ENCODE assay signal across 20 cellular contexts in genomic region chr16:17246577-17246885, GRCh38.
DNase-seq lines count a peak whose midpoint lies in the region; ATAC-seq, FAIRE-seq and TF ChIP-seq lines count a peak whose summit lies in the region.
"Had no signal": no experiment of that assay in that cellular context is flagged by ENCODE, and none has a peak within 500 bp of the region (broad histone marks: within the 10 kb centered on the region; RNA-seq: fewer than 3 reads in every experiment).

No MANE protein-coding gene starts in this region.

- no peak for DNase-seq in activated naive CD8-positive, alpha-beta T cell treated with anti-CD3 and anti-CD28 coated beads, Interleukin-2, amount 10 ng/mL, durations not matched to agents 7 days and 5 days
- no peak for DNase-seq in activated naive CD8-positive, alpha-beta T cell treated with anti-CD3 and anti-CD28 coated beads for 36 hours
- DNase-seq in GM12891 (ENCODE audit: insufficient read length, low spot score) (no peak), GM12878 (ENCODE audit: low read depth, low spot score) (no peak), NCI-H82 treated with DMSO at 0.1 percent for 48 hours (lab: John Stamatoyannopoulos, UW; ENCODE audit: unreplicated experiment) (no peak), SHP77 (lab: John Stamatoyannopoulos, UW) (no peak), endothelial cell (ENCODE audit: low spot score) (no peak)
- DNase-seq in stimulated activated effector memory CD8-positive, alpha-beta T cell treated with anti-CD3 and anti-CD28 coated beads, Interleukin-12 subunit alpha, Interleukin-12 subunit beta, amount 100 ng/mL, for 72 hours (ENCODE audit: low spot score in 2 of 2) = no peak
- DNase-seq: 8988T; C1 segment of cervical spinal cord; Caco-2; CD4-positive, CD25-positive, alpha-beta regulatory T cell; DMS153; DMS79; GDM1; GM23248; HCEC 1CT had no signal

- H3K27ac ChIP-seq in GM12878 (ENCODE audit: control insufficient read depth, insufficient read depth) = no peak overlapping the region
- H3K27ac ChIP-seq: GM23248 had no signal

- peaks cover 55% of the 10 kb centered on the region for H3K36me3 Mint-ChIP-seq in activated naive CD8-positive, alpha-beta T cell treated with anti-CD3 and anti-CD28 coated beads, Interleukin-2, amount 10 ng/mL, durations not matched to agents 7 days and 5 days
- peaks cover 5% of the 10 kb centered on the region for H3K36me3 Mint-ChIP-seq in activated naive CD8-positive, alpha-beta T cell treated with anti-CD3 and anti-CD28 coated beads for 36 hours
- peaks cover 14% of the 10 kb centered on the region for H3K36me3 Mint-ChIP-seq in stimulated activated effector memory CD8-positive, alpha-beta T cell treated with anti-CD3 and anti-CD28 coated beads, Interleukin-12 subunit alpha, Interleukin-12 subunit beta, amount 100 ng/mL, for 72 hours
- H3K36me3 Mint-ChIP-seq in endothelial cell (ENCODE audit: low read depth, unreplicated experiment) = no peaks in the 10 kb centered on the region

- no peak for ATAC-seq in activated naive CD8-positive, alpha-beta T cell treated with anti-CD3 and anti-CD28 coated beads, Interleukin-2, amount 10 ng/mL, durations not matched to agents 7 days and 5 days (ENCODE audit: low read depth)
- ATAC-seq in GM12878 = no peak
- no peak for ATAC-seq in stimulated activated effector memory CD8-positive, alpha-beta T cell treated with anti-CD3 and anti-CD28 coated beads, Interleukin-12 subunit alpha, Interleukin-12 subunit beta, amount 100 ng/mL, for 72 hours

- no peaks in the 10 kb centered on the region for H3K9me3 ChIP-seq in GM12878 (replicated peaks; ENCODE audit: control insufficient read depth, insufficient read depth, low read length)
- H3K9me3 ChIP-seq: Caco-2 had no signal

- H3K27ac Mint-ChIP-seq in activated naive CD8-positive, alpha-beta T cell treated with anti-CD3 and anti-CD28 coated beads, Interleukin-2, amount 10 ng/mL, durations not matched to agents 7 days and 5 days = peak overlapping the region; percentile 7
- H3K27ac Mint-ChIP-seq in activated naive CD8-positive, alpha-beta T cell treated with anti-CD3 and anti-CD28 coated beads for 36 hours = no peak overlapping the region
- peak overlapping the region; percentile 60 for H3K27ac Mint-ChIP-seq in stimulated activated effector memory CD8-positive, alpha-beta T cell treated with anti-CD3 and anti-CD28 coated beads, Interleukin-12 subunit alpha, Interleukin-12 subunit beta, amount 100 ng/mL, for 72 hours
- H3K27ac Mint-ChIP-seq in endothelial cell (ENCODE audit: unreplicated experiment) = no peak overlapping the region

- TF ChIP-seq CTCF in GM12878 (IDR thresholded peaks at IDR 0.05 in 2 of 3, conservative IDR thresholded peaks at IDR 0.05 in 1 of 3; ENCODE audit: control insufficient read depth in 2 of 3, extremely low read depth in 1 of 3, insufficient read depth in 1 of 3, low read depth in 3 of 3, low read length in 3 of 3) = no peak
- TF ChIP-seq CTCF in endothelial cell (IDR thresholded peaks at IDR 0.05; ENCODE audit: unreplicated experiment) = no peak

- FAIRE-seq in GM12891 (lab: Jason Lieb, UNC) (peak; percentile 48), GM12878 (lab: Jason Lieb, UNC) (no peak)
- FAIRE-seq: D721Med, GM19239, H54 had no signal

- H3K4me2 ChIP-seq in GM12878 (ENCODE audit: control insufficient read depth, insufficient read depth) = no peak overlapping the region

- CTCF ChIA-PET in GM12878 (lab: Yijun Ruan, JAX) = interaction anchor here (0.9 to 1.6 kb wide), 4 partner anchors 8 to 33 kb away, joined by 3 to 4 read pairs (median 4); no protein-coding TSS in a partner anchor

- in situ Hi-C loops in GM12878 (cut with MboI) = no loop called here

- 0 out of 4 replicates have a peak, but pooled peaks cover 0 to 1% of the 10 kb centered on the region in 2 experiments for H3K36me3 ChIP-seq in GM12878 (ENCODE audit: control insufficient read depth in 2 of 2, insufficient read depth in 2 of 2, low read length in 1 of 2)

- H2AFZ ChIP-seq in GM12878 (ENCODE audit: control insufficient read depth, low read depth, low read length) = no peak overlapping the region
- H2AFZ ChIP-seq: GM23248 had no signal

- RAD21 ChIA-PET in GM12878 (lab: Charles Lee; ENCODE audit: unreplicated experiment) = interaction anchor here (0.9 to 1.7 kb wide), 4 partner anchors 8 to 13 kb away, joined by 3 to 7 read pairs (median 4); no protein-coding TSS in a partner anchor

- H3K9ac ChIP-seq in GM12878 (ENCODE audit: control insufficient read depth, insufficient read depth, low read length) = no peak overlapping the region
- H3K9ac ChIP-seq: GM23248 had no signal

- H3K4me3 Mint-ChIP-seq in activated naive CD8-positive, alpha-beta T cell treated with anti-CD3 and anti-CD28 coated beads, Interleukin-2, amount 10 ng/mL, durations not matched to agents 7 days and 5 days = no peak overlapping the region
- no peak overlapping the region for H3K4me3 Mint-ChIP-seq in activated naive CD8-positive, alpha-beta T cell treated with anti-CD3 and anti-CD28 coated beads for 36 hours
- H3K4me3 Mint-ChIP-seq in stimulated activated effector memory CD8-positive, alpha-beta T cell treated with anti-CD3 and anti-CD28 coated beads, Interleukin-12 subunit alpha, Interleukin-12 subunit beta, amount 100 ng/mL, for 72 hours = no peak overlapping the region
- H3K4me3 Mint-ChIP-seq in endothelial cell (ENCODE audit: unreplicated experiment) = no peak overlapping the region
- H3K4me3 Mint-ChIP-seq: CD4-positive, CD25-positive, alpha-beta regulatory T cell had no signal

- no TSS peak for BruUV-seq in GM12878 (replicated peaks; lab: Mats Ljungman, UMichigan)

- no peak for TF ChIP-seq POLR2A in GM12891 (IDR thresholded peaks at IDR 0.05; ENCODE audit: low read depth, low read length)
- TF ChIP-seq POLR2A in GM12878 (IDR thresholded peaks at IDR 0.05; ENCODE audit: low read depth, low read length) = no peak

- intact Hi-C loops in GM12878 (cut with micrococcal nuclease; ENCODE audit: unreplicated experiment) = no loop called here

- no peaks in the 10 kb centered on the region for H4K20me1 ChIP-seq in GM12878 (ENCODE audit: control insufficient read depth, insufficient read depth)

- peaks cover 17% of the 10 kb centered on the region for H3K4me1 Mint-ChIP-seq in activated naive CD8-positive, alpha-beta T cell treated with anti-CD3 and anti-CD28 coated beads, Interleukin-2, amount 10 ng/mL, durations not matched to agents 7 days and 5 days
- H3K4me1 Mint-ChIP-seq in activated naive CD8-positive, alpha-beta T cell treated with anti-CD3 and anti-CD28 coated beads for 36 hours = peaks cover 15% of the 10 kb centered on the region
- peaks cover 35% of the 10 kb centered on the region for H3K4me1 Mint-ChIP-seq in stimulated activated effector memory CD8-positive, alpha-beta T cell treated with anti-CD3 and anti-CD28 coated beads, Interleukin-12 subunit alpha, Interleukin-12 subunit beta, amount 100 ng/mL, for 72 hours
- H3K4me1 Mint-ChIP-seq in endothelial cell (ENCODE audit: unreplicated experiment) = no peaks in the 10 kb centered on the region

- no peaks in the 10 kb centered on the region for H3K79me2 ChIP-seq in GM12878 (ENCODE audit: control insufficient read depth, insufficient read depth, low read length)

- H3K4me1 ChIP-seq in GM12878 (ENCODE audit: control insufficient read depth, insufficient read depth, low read length) = peaks cover 15% of the 10 kb centered on the region
- H3K4me1 ChIP-seq: Caco-2 had no signal

- TF ChIP-seq EP300 in GM12878 (IDR thresholded peaks at IDR 0.05; ENCODE audit: borderline replicate concordance in 1 of 2, control insufficient read depth in 1 of 2, low read depth in 2 of 2, low read length in 2 of 2) = no peak

- SMC1A ChIA-PET in GM12878 (lab: Charles Lee; ENCODE audit: uncharacterized antibody, unreplicated experiment) = interaction anchor here (0.9 to 1.8 kb wide), 6 partner anchors 9 to 157 kb away, joined by 3 to 9 read pairs (median 3); no protein-coding TSS in a partner anchor

- H3K9me3 Mint-ChIP-seq in activated naive CD8-positive, alpha-beta T cell treated with anti-CD3 and anti-CD28 coated beads, Interleukin-2, amount 10 ng/mL, durations not matched to agents 7 days and 5 days = no peaks in the 10 kb centered on the region
- no peaks in the 10 kb centered on the region for H3K9me3 Mint-ChIP-seq in activated naive CD8-positive, alpha-beta T cell treated with anti-CD3 and anti-CD28 coated beads for 36 hours
- no peaks in the 10 kb centered on the region for H3K9me3 Mint-ChIP-seq in stimulated activated effector memory CD8-positive, alpha-beta T cell treated with anti-CD3 and anti-CD28 coated beads, Interleukin-12 subunit alpha, Interleukin-12 subunit beta, amount 100 ng/mL, for 72 hours
- no peaks in the 10 kb centered on the region for H3K9me3 Mint-ChIP-seq in endothelial cell (ENCODE audit: unreplicated experiment)
- H3K9me3 Mint-ChIP-seq: CD4-positive, CD25-positive, alpha-beta regulatory T cell had no signal

- no peak overlapping the region for H3K4me3 ChIP-seq in GM12878
- H3K4me3 ChIP-seq: GM23248 had no signal

- H3K27me3 Mint-ChIP-seq in activated naive CD8-positive, alpha-beta T cell treated with anti-CD3 and anti-CD28 coated beads, Interleukin-2, amount 10 ng/mL, durations not matched to agents 7 days and 5 days = no peaks in the 10 kb centered on the region
- H3K27me3 Mint-ChIP-seq in activated naive CD8-positive, alpha-beta T cell treated with anti-CD3 and anti-CD28 coated beads for 36 hours = no peaks in the 10 kb centered on the region
- H3K27me3 Mint-ChIP-seq in endothelial cell (ENCODE audit: unreplicated experiment) = peaks cover 1% of the 10 kb centered on the region
- H3K27me3 Mint-ChIP-seq: CD4-positive, CD25-positive, alpha-beta regulatory T cell had no signal

- H3K27me3 ChIP-seq in GM12878 (replicated peaks in 1 of 2; ENCODE audit: control insufficient read depth in 2 of 2, insufficient read depth in 2 of 2, low read length in 1 of 2) = no peaks in the 10 kb centered on the region

- TF ChIP-seq RAD21 in GM12878 (IDR thresholded peaks at IDR 0.05; ENCODE audit: insufficient read depth, low read depth, low read length) = no peak

- WGBS in GM12878 (ENCODE audit: insufficient coverage, insufficient replicate concordance, low lambda C conversion rate, missing lambda C conversion rate) = 32% methylated on average over 7 of the region's 7 CpGs

- POLR2A ChIA-PET in activated naive CD8-positive, alpha-beta T cell treated with anti-CD3 and anti-CD28 coated beads, Interleukin-2, amount 10 ng/mL, durations not matched to agents 7 days and 5 days (lab: Charles Lee) = no interaction called here
- POLR2A ChIA-PET in GM12878 (lab: Charles Lee) = interaction anchor here (0.6 to 0.7 kb wide), 2 partner anchors 15 to 51 kb away, joined by 4 read pairs; no protein-coding TSS in a partner anchor

TF ChIP-seq in GM12891, 5 proteins besides CTCF, POLR2A, EP300 and RAD21 (continues in another document):
- TF ChIP-seq POU2F2 (IDR thresholded peaks at IDR 0.05; ENCODE audit: low read depth, low read length) = no peak
- no peak for TF ChIP-seq TAF1 (IDR thresholded peaks at IDR 0.05; ENCODE audit: low read depth, low read length)
- TF ChIP-seq PAX5 (IDR thresholded peaks at IDR 0.05; ENCODE audit: insufficient read depth, low read length, severe bottlenecking) = no peak

TF ChIP-seq in GM12878, 131 proteins besides CTCF, POLR2A, EP300 and RAD21 (continues in another document):
- TF ChIP-seq ZSCAN29 (IDR thresholded peaks at IDR 0.05) = no peak
- no peak for TF ChIP-seq SREBF2 (IDR thresholded peaks at IDR 0.05; ENCODE audit: low read length)
- no peak for TF ChIP-seq NBN (IDR thresholded peaks at IDR 0.05)
- peak; percentile 20; the same call in 1 of the 2 replicates for TF ChIP-seq EED (IDR thresholded peaks at IDR 0.05; ENCODE audit: low read depth)

Comparison
In these comparisons a context has a peak if more than half of its experiments do, and no peak if none do; other contexts are left out.
1. H3K27ac Mint-ChIP-seq: peak in activated naive CD8-positive, alpha-beta T cell treated with anti-CD3 and anti-CD28 coated beads, Interleukin-2, amount 10 ng/mL, durations not matched to agents 7 days and 5 days (single experiment) and stimulated activated effector memory CD8-positive, alpha-beta T cell treated with anti-CD3 and anti-CD28 coated beads, Interleukin-12 subunit alpha, Interleukin-12 subunit beta, amount 100 ng/mL, for 72 hours (single experiment); none in activated naive CD8-positive, alpha-beta T cell treated with anti-CD3 and anti-CD28 coated beads for 36 hours (single experiment) and endothelial cell (single experiment).